ENCODE assay signal across 18 cellular contexts in the genomic region with DNA sequence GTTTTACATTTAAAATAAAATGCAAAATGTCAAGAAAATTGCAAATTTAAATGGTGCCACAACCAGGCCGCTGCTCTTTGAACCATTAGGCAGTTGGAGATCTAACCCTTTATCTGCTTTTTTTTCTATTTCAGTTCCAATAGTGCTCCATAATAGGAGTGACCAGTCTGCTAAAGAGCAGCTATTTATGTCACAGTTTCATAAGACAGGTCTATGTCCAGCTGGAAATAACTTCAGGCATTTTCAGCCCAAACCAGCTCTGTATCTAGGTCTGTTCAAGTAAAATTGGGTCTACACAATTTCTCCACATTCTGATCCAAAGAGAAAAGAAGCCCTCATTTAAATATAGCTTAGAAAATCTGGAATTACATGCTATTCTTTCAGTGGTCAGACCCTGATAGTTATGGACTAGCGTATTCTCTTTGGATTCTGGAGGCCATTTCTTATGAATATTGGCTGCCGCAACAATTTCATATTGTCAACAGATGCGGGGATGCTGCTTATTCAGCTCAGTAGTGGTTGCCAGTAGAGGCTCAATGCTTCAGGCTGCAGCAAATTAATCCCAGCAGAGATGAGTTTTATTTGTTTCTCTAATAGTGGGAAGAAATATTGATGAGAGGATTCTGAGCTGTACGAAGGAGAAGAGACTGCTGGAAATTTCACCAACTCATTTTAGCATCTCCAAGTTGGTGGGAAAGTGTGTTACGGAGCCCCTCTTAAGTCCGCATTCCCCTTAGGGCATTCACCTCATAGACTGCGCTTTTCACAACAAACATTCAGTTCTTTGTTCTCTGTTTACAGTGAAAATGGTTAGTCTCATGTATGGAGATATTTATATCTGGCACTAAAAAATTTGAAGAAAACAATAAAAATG.
DNase-seq lines count a peak whose midpoint lies in the region; ATAC-seq and TF ChIP-seq lines count a peak whose summit lies in the region.
"Had no signal": no experiment of that assay in that cellular context is flagged by ENCODE, and none has a peak within 500 bp of the region (broad histone marks: within the 10 kb centered on the region; RNA-seq: fewer than 3 reads in every experiment).

No MANE protein-coding gene starts in this region.

- H3K4me1 ChIP-seq in ascending aorta = peaks cover 0 to 4% of the 10 kb centered on the region in 2 donors
- peaks cover 0 to 28% (median 4%) of the 10 kb centered on the region in 12 donors for H3K4me1 ChIP-seq in heart left ventricle
- H3K4me1 ChIP-seq: BLaER1 had no signal

- no peaks in the 10 kb centered on the region for H3K27me3 ChIP-seq in ascending aorta
- no peaks in the 10 kb centered on the region for H3K27me3 ChIP-seq in heart left ventricle
- H3K27me3 ChIP-seq: BLaER1 had no signal

- H3K27ac ChIP-seq in ascending aorta (peak overlapping the region; percentile 59 to 67), heart left ventricle (peak overlapping the region in 10 of 12 donors; percentile 7 to 66 (median 47))
- H3K27ac ChIP-seq: BLaER1 had no signal

- no peak for TF ChIP-seq POLR2A in heart left ventricle (IDR thresholded peaks at IDR 0.05)

- ATAC-seq in heart left ventricle (peak; percentile 65 to 88 (median 78)), sciatic nerve (peak; percentile 85), HG02798 (IDR thresholded peaks at IDR 0.05; ENCODE audit: poor library complexity, unreplicated experiment) (no peak)
- ATAC-seq: HCT116 had no signal

- H3K4me3 ChIP-seq in ascending aorta (no peak overlapping the region), heart left ventricle (peak overlapping the region in 6 of 12 donors; percentile 6 to 28 (median 23))
- H3K4me3 ChIP-seq: BLaER1 had no signal

- no peaks in the 10 kb centered on the region for H3K9me3 ChIP-seq in ascending aorta
- no peaks in the 10 kb centered on the region for H3K9me3 ChIP-seq in heart left ventricle
- H3K9me3 ChIP-seq: BLaER1 had no signal

- no peaks in the 10 kb centered on the region for H3K36me3 ChIP-seq in ascending aorta
- H3K36me3 ChIP-seq in heart left ventricle = no peaks in the 10 kb centered on the region

- TF ChIP-seq CTCF in ascending aorta (IDR thresholded peaks at IDR 0.05) (no peak), heart left ventricle (IDR thresholded peaks at IDR 0.05) (no peak)

- DNase-seq in ELF-1 (ENCODE audit: low read depth, low spot score) (peak; percentile 54), ascending aorta (ENCODE audit: low spot score in 2 of 2) (no peak), heart left ventricle (no peak), sciatic nerve (ENCODE audit: low spot score) (no peak), NCI-H1105 (lab: John Stamatoyannopoulos, UW) (no peak), SIG-M5 treated with dmso at 0.1 percent for 504 hours (lab: John Stamatoyannopoulos, UW; ENCODE audit: unreplicated experiment) (no peak), NCI-H2227 treated with DMSO at 0.1 percent for 48 hours (lab: John Stamatoyannopoulos, UW) (no peak)
- DNase-seq: activated CD4-positive, alpha-beta memory T cell treated with anti-CD3 and anti-CD28 coated beads for 36 hours; activated naive CD4-positive, alpha-beta T cell treated with anti-CD3 and anti-CD28 coated beads for 36 hours; EL; kidney glomerular epithelial cell; NCI-H2171 treated with DMSO at 0.1 percent for 48 hours; occipital lobe; OCI-M1; stimulated activated CD4-positive, alpha-beta T cell treated with anti-CD3 and anti-CD28 coated beads, Interleukin-2, amount 100 ng/mL, for 24 hours had no signal

- intact Hi-C loops in ascending aorta (cut with DNase I) = no loop called here
- intact Hi-C loops in heart left ventricle (cut with DNase I) = no loop called here
- intact Hi-C loops in sciatic nerve (cut with DNase I) = no loop called here

- 64 to 76% (median 70%) methylated on average over 8 of the region's 8 CpGs for WGBS in heart left ventricle, 4 donors
